Comparison of ENCODE assay signal across 1 cellular context in the genomic region with DNA sequence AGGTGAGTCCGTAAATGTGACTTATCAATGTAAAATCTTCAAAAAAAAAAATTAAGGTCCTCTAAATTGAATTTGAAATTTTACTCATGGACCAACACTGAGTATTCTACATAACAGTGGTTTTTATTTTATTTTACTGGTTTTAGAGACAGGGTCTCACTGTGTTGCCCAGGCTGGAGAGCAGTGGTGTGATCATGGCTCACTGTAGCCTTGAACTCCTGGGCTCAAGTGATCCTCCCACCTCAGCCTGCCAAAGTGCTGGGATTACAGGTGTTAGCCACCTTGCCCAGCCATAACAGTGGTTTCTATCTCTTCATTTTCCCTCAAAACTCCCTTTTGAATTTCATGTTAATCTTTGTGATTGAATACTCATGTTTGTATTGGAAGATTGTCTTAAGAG.
TF ChIP-seq lines count a peak whose summit lies in the region.

No MANE protein-coding gene starts in this region.

TF ChIP-seq in K562, 482 proteins besides CTCF, POLR2A, EP300 and RAD21:
- TF ChIP-seq, protein P1, sequence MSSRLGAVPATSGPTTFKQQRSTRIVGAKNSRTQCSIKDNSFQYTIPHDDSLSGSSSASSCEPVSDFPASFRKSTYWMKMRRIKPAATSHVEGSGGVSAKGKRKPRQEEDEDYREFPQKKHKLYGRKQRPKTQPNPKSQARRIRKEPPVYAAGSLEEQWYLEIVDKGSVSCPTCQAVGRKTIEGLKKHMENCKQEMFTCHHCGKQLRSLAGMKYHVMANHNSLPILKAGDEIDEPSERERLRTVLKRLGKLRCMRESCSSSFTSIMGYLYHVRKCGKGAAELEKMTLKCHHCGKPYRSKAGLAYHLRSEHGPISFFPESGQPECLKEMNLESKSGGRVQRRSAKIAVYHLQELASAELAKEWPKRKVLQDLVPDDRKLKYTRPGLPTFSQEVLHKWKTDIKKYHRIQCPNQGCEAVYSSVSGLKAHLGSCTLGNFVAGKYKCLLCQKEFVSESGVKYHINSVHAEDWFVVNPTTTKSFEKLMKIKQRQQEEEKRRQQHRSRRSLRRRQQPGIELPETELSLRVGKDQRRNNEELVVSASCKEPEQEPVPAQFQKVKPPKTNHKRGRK (tag; IDR thresholded peaks at IDR 0.05): peak; percentile 70; the same call in 1 of the 2 replicates
- TF ChIP-seq ZNF121 (CRISPR knock-in tag; conservative IDR thresholded peaks at IDR 0.05): peak; percentile 68
- TF ChIP-seq, protein P2, sequence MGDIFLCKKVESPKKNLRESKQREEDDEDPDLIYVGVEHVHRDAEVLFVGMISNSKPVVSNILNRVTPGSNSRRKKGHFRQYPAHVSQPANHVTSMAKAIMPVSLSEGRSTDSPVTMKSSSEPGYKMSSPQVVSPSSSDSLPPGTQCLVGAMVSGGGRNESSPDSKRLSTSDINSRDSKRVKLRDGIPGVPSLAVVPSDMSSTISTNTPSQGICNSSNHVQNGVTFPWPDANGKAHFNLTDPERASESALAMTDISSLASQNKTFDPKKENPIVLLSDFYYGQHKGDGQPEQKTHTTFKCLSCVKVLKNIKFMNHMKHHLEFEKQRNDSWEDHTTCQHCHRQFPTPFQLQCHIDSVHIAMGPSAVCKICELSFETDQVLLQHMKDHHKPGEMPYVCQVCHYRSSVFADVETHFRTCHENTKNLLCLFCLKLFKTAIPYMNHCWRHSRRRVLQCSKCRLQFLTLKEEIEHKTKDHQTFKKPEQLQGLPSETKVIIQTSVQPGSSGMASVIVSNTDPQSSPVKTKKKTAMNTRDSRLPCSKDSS (IDR thresholded peaks at IDR 0.05; ENCODE audit: low read depth, partially characterized antibody): peak; percentile 11
- TF ChIP-seq POLR2H (tag; IDR thresholded peaks at IDR 0.05; ENCODE audit: low read depth): peak; percentile 36; the same call in 1 of the 2 replicates
TF ChIP-seq in K562: peak in this region for 4; not testable (repeated sequence) for 478.
